ENCODE assay signal across 8 cellular contexts in genomic region chr2:238784671-238785527, GRCh38.
DNase-seq lines count a peak whose midpoint lies in the region; ATAC-seq and TF ChIP-seq lines count a peak whose summit lies in the region.

No MANE protein-coding gene starts in this region.

- H3K36me3 Mint-ChIP-seq in Calu3 (ENCODE audit: insufficient read depth, unreplicated experiment) (no peaks in the 10 kb centered on the region), glutamatergic neuron (ENCODE audit: unreplicated experiment) (peaks cover 7% of the 10 kb centered on the region)

- no peaks in the 10 kb centered on the region for H3K36me3 ChIP-seq in prostate gland
- H3K36me3 ChIP-seq in upper lobe of right lung: no peaks in the 10 kb centered on the region

- TF ChIP-seq POLR2A in prostate gland (IDR thresholded peaks at IDR 0.05): no peak

- no peaks in the 10 kb centered on the region for H3K4me1 Mint-ChIP-seq in Calu3 (ENCODE audit: low read depth, unreplicated experiment)
- H3K4me1 Mint-ChIP-seq in glutamatergic neuron (ENCODE audit: low read depth, unreplicated experiment): no peaks in the 10 kb centered on the region

- ATAC-seq in upper lobe of right lung (peak; percentile 93), GM19467 (IDR thresholded peaks at IDR 0.05; ENCODE audit: unreplicated experiment) (no peak)

- H3K27me3 ChIP-seq in prostate gland (replicated peaks; ENCODE audit: insufficient read depth) (no peaks in the 10 kb centered on the region), upper lobe of right lung (no peaks in the 10 kb centered on the region)

- no peak overlapping the region for H3K4me3 ChIP-seq in Jurkat, Clone E6-1 (ENCODE audit: low read length)
- H3K4me3 ChIP-seq in prostate gland: no peak overlapping the region
- H3K4me3 ChIP-seq in upper lobe of right lung: no peak overlapping the region

- TF ChIP-seq CTCF in Calu3 (IDR thresholded peaks at IDR 0.05; ENCODE audit: unreplicated experiment): peak; percentile 94
- peak; percentile 94 for TF ChIP-seq CTCF in glutamatergic neuron (IDR thresholded peaks at IDR 0.05; ENCODE audit: partially characterized antibody, unreplicated experiment)
- peak; percentile 76 to 85 (median 84) for TF ChIP-seq CTCF in prostate gland (IDR thresholded peaks at IDR 0.05)
- TF ChIP-seq CTCF in upper lobe of right lung (IDR thresholded peaks at IDR 0.05): peak; percentile 83

- H3K4me3 Mint-ChIP-seq in Calu3 (ENCODE audit: low read depth, unreplicated experiment): no peak overlapping the region
- no peak overlapping the region for H3K4me3 Mint-ChIP-seq in glutamatergic neuron (ENCODE audit: unreplicated experiment)

- no peak overlapping the region for H3K27ac ChIP-seq in prostate gland
- H3K27ac ChIP-seq in upper lobe of right lung: no peak overlapping the region

- H3K9me3 Mint-ChIP-seq in Calu3 (ENCODE audit: low read depth, unreplicated experiment): peaks cover 9% of the 10 kb centered on the region
- H3K9me3 Mint-ChIP-seq in glutamatergic neuron (ENCODE audit: unreplicated experiment): no peaks in the 10 kb centered on the region

- H3K27me3 Mint-ChIP-seq in Calu3 (ENCODE audit: unreplicated experiment) (peaks cover 15% of the 10 kb centered on the region), glutamatergic neuron (ENCODE audit: unreplicated experiment) (no peaks in the 10 kb centered on the region)

- CTCF ChIA-PET in Calu3 (lab: Charles Lee): interaction anchor here (0.6 to 1.5 kb wide), 6 partner anchors 188 to 875 kb away, joined by 3 to 11 read pairs (median 4); no protein-coding TSS in a partner anchor

- intact Hi-C loops in Calu3 (cut with micrococcal nuclease; ENCODE audit: unreplicated experiment): loop anchor here (1.0 to 5.0 kb wide), 3 partner anchors 272 to 428 kb away; no protein-coding TSS in a partner anchor
- intact Hi-C loops in prostate gland (cut with DNase I): loop anchor here (2.0 to 10.0 kb wide), 5 partner anchors 64 to 416 kb away; no protein-coding TSS in a partner anchor
- intact Hi-C loops in upper lobe of right lung (cut with DNase I): no loop called here

- no TSS peak for BruUV-seq in Calu3 (replicated peaks; lab: Mats Ljungman, UMichigan)

- H3K4me1 ChIP-seq in prostate gland (replicated peaks): no peaks in the 10 kb centered on the region
- no peaks in the 10 kb centered on the region for H3K4me1 ChIP-seq in upper lobe of right lung

- WGBS in prostate gland: 21% methylated on average over 17 of the region's 17 CpGs

- DNase-seq in Calu3: peak; percentile 72
- DNase-seq in Jurkat, Clone E6-1 (ENCODE audit: low read depth, low spot score): peak; percentile 48
- peak; percentile 35 to 58 for DNase-seq in SHP77 (lab: John Stamatoyannopoulos, UW)
- peak; percentile 58 for DNase-seq in activated naive CD4-positive, alpha-beta T cell treated with Interleukin-2 at 50 U/mL for 16 hours
- DNase-seq in glutamatergic neuron: peak; percentile 80
- DNase-seq in prostate gland (ENCODE audit: low spot score): peak; percentile 56
- DNase-seq in upper lobe of right lung: peak; percentile 79

- no peak overlapping the region for H3K27ac Mint-ChIP-seq in Calu3 (ENCODE audit: unreplicated experiment)
- no peak overlapping the region for H3K27ac Mint-ChIP-seq in glutamatergic neuron (ENCODE audit: unreplicated experiment)

- H3K9me3 ChIP-seq in prostate gland (no peaks in the 10 kb centered on the region), upper lobe of right lung (no peaks in the 10 kb centered on the region)
